In genomic region chr10:106682175-106682574, GRCh38 we compare ENCODE assay signal across 1 cellular context.
TF ChIP-seq lines count a peak whose summit lies in the region.

No MANE protein-coding gene starts in this region.

TF ChIP-seq in GM12878, 131 proteins besides CTCF, POLR2A, EP300 and RAD21 (continued from another document):
- TF ChIP-seq, protein P1, sequence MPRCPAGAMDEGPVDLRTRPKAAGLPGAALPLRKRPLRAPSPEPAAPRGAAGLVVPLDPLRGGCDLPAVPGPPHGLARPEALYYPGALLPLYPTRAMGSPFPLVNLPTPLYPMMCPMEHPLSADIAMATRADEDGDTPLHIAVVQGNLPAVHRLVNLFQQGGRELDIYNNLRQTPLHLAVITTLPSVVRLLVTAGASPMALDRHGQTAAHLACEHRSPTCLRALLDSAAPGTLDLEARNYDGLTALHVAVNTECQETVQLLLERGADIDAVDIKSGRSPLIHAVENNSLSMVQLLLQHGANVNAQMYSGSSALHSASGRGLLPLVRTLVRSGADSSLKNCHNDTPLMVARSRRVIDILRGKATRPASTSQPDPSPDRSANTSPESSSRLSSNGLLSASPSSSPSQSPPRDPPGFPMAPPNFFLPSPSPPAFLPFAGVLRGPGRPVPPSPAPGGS (IDR thresholded peaks at IDR 0.05; ENCODE audit: borderline replicate concordance, insufficient read depth, low read depth, low read length, poor library complexity, severe bottlenecking): no peak
TF ChIP-seq in GM12878: peak in this region for 0.
